Comparison of ENCODE assay signal across 8 cellular contexts in genomic region chr3:51538459-51539290, GRCh38. TPM values are rescaled to one million over a fixed set of nuclear protein-coding genes. Genes with fewer than 3 reads are reported as not detected.
DNase-seq lines count a peak whose midpoint lies in the region; ATAC-seq and TF ChIP-seq lines count a peak whose summit lies in the region.

TSS of gene RAD54L2 (plus strand) at chr3:51538719. CDS start at chr3:51590421, 51,702 bp downstream.

- peaks cover 0 to 4% (median 0%) of the 10 kb centered on the region in 4 donors for H3K36me3 ChIP-seq in liver (ENCODE audit: control insufficient read depth in 4 of 4, insufficient read depth in 3 of 4, low read depth in 1 of 4, low read length in 3 of 4)

- H3K4me3 ChIP-seq in AG10803 (ENCODE audit: low read length) (peak within 1 kb of the TSS; percentile 81), liver (ENCODE audit: low read depth in 1 of 3, low read length in 3 of 3) (peak within 1 kb of the TSS; percentile 74 to 94 (median 84))

- no peaks in the 10 kb centered on the region for H3K9me3 ChIP-seq in liver (ENCODE audit: control insufficient read depth in 4 of 4, low read length in 3 of 4)

- H3K27ac ChIP-seq in liver (ENCODE audit: low read depth in 1 of 2, low read length in 2 of 2), result peak within 1 kb of the TSS; percentile 87 to 92

- ATAC-seq in GM18868 (IDR thresholded peaks at IDR 0.05; ENCODE audit: unreplicated experiment) (peak; percentile 68), HG03135 (IDR thresholded peaks at IDR 0.05; ENCODE audit: unreplicated experiment) (peak; percentile 74)

- TF ChIP-seq CTCF in AG10803 (conservative IDR thresholded peaks at IDR 0.05; ENCODE audit: low read length), result peak; percentile 9; the same call in 1 of the 2 replicates
- TF ChIP-seq CTCF in liver (IDR thresholded peaks at IDR 0.05; ENCODE audit: low read depth, low read length, missing input control), result peak; percentile 9

- peak within 1 kb of the TSS; percentile 81 to 97 for H3K9ac ChIP-seq in liver (ENCODE audit: low read depth in 1 of 2, low read length in 2 of 2)

- WGBS in liver, result under 1% methylated on average over 91 of the region's 91 CpGs

- H3K27me3 ChIP-seq in liver (ENCODE audit: control insufficient read depth in 4 of 4, insufficient read depth in 4 of 4, low read length in 3 of 4), result no peaks in the 10 kb centered on the region

- TF ChIP-seq RAD21 in liver (IDR thresholded peaks at IDR 0.05), result peak; percentile 11 to 58

- peak; percentile 84 for DNase-seq in AG10803 (ENCODE audit: low read depth)
- peak; percentile 27 for DNase-seq in NCI-H524 treated with DMSO at 0.1 percent for 48 hours (lab: John Stamatoyannopoulos, UW)
- DNase-seq in activated CD4-positive, alpha-beta T cell treated with anti-CD3 and anti-CD28 coated beads, Interleukin-2, amount 50 U/mL, for 4 hours, result peak; percentile 66 to 69
- peak; percentile 93 for DNase-seq in dermis blood vessel endothelial cell
- DNase-seq in stimulated activated CD4-positive, alpha-beta T cell treated with anti-CD3 and anti-CD28 coated beads, Interleukin-4, amount 100 ng/mL, for 1 hour, result peak; percentile 82

- peaks cover 5 to 24% (median 20%) of the 10 kb centered on the region in 4 donors for H3K4me1 ChIP-seq in liver (ENCODE audit: control insufficient read depth in 4 of 4, insufficient read depth in 4 of 4, low read length in 3 of 4)

TF ChIP-seq in liver, 16 proteins besides CTCF, POLR2A, EP300 and RAD21:
- no peak for TF ChIP-seq TAF1 (conservative IDR thresholded peaks at IDR 0.05)
- no peak for TF ChIP-seq FOXA2 (IDR thresholded peaks at IDR 0.05)
- no peak for TF ChIP-seq FOXA1 (IDR thresholded peaks at IDR 0.05)
- TF ChIP-seq, protein P1, sequence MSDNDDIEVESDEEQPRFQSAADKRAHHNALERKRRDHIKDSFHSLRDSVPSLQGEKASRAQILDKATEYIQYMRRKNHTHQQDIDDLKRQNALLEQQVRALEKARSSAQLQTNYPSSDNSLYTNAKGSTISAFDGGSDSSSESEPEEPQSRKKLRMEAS (IDR thresholded peaks at IDR 0.05), result peak; percentile 33
- peak; percentile 24 to 77 for TF ChIP-seq GABPA (IDR thresholded peaks at IDR 0.05 in 1 of 2, conservative IDR thresholded peaks at IDR 0.05 in 1 of 2)
- TF ChIP-seq EGR1 (IDR thresholded peaks at IDR 0.05; ENCODE audit: low read depth in 2 of 2), result no peak
- no peak for TF ChIP-seq RXRA (IDR thresholded peaks at IDR 0.05)
- TF ChIP-seq, protein P2, sequence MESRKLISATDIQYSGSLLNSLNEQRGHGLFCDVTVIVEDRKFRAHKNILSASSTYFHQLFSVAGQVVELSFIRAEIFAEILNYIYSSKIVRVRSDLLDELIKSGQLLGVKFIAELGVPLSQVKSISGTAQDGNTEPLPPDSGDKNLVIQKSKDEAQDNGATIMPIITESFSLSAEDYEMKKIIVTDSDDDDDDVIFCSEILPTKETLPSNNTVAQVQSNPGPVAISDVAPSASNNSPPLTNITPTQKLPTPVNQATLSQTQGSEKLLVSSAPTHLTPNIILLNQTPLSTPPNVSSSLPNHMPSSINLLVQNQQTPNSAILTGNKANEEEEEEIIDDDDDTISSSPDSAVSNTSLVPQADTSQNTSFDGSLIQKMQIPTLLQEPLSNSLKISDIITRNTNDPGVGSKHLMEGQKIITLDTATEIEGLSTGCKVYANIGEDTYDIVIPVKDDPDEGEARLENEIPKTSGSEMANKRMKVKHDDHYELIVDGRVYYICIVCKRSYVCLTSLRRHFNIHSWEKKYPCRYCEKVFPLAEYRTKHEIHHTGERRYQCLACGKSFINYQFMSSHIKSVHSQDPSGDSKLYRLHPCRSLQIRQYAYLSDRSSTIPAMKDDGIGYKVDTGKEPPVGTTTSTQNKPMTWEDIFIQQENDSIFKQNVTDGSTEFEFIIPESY (IDR thresholded peaks at IDR 0.05), result no peak
- peak; percentile 33 for TF ChIP-seq YY1 (IDR thresholded peaks at IDR 0.05)
- peak in 1 of 2 donors; percentile 7 for TF ChIP-seq HNF4A (conservative IDR thresholded peaks at IDR 0.05)
- no peak for TF ChIP-seq HNF4G (IDR thresholded peaks at IDR 0.05)
- TF ChIP-seq, protein P3, sequence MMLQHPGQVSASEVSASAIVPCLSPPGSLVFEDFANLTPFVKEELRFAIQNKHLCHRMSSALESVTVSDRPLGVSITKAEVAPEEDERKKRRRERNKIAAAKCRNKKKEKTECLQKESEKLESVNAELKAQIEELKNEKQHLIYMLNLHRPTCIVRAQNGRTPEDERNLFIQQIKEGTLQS (IDR thresholded peaks at IDR 0.05), result no peak
- TF ChIP-seq SP1 (IDR thresholded peaks at IDR 0.05), result peak; percentile 34
- TF ChIP-seq JUND (IDR thresholded peaks at IDR 0.05), result no peak
- TF ChIP-seq NR2F2 (IDR thresholded peaks at IDR 0.05), result no peak
- peak; percentile 37 for TF ChIP-seq REST (IDR thresholded peaks at IDR 0.05)

RNA-seq across cellular contexts. Expression of gene RAD54L2, which starts in this region (rescaled TPM):
- total RNA-seq in dermis blood vessel endothelial cell (18.9 and 19.7 TPM in 2 replicates), liver (10 to 100 TPM in 1 of 2 donors, 1 to 10 TPM in 1; 9.6 to 25.1 TPM)
- 1 to 10 TPM; 1.9 to 6.5 TPM for polyA plus RNA-seq in liver

Comparison
In these comparisons a context has a peak if more than half of its experiments do, and no peak if none do; other contexts are left out.
1. Peak in every context shown above with its lines: DNase-seq, ATAC-seq, H3K4me3 ChIP-seq and H3K27ac ChIP-seq.
2. DNase-seq: peak in every context shown above with its lines; median percentile 93 in dermis blood vessel endothelial cell; 84 in AG10803; 82 in stimulated activated CD4-positive, alpha-beta T cell treated with anti-CD3 and anti-CD28 coated beads, Interleukin-4, amount 100 ng/mL, for 1 hour; 68 in activated CD4-positive, alpha-beta T cell treated with anti-CD3 and anti-CD28 coated beads, Interleukin-2, amount 50 U/mL, for 4 hours; 27 in NCI-H524 treated with DMSO at 0.1 percent for 48 hours.